In genomic region chr11:65539401-65540289, GRCh38 we compare ENCODE assay signal across 6 cellular contexts. TPM values are rescaled to one million over a fixed set of nuclear protein-coding genes. Genes with fewer than 3 reads are reported as not detected.
DNase-seq lines count a peak whose midpoint lies in the region; ATAC-seq, FAIRE-seq and TF ChIP-seq lines count a peak whose summit lies in the region.

No MANE protein-coding gene starts in this region.

- H3K9ac ChIP-seq in ES-I3 (ENCODE audit: low read depth, low read length) (peak overlapping the region; percentile 73), HepG2 (ENCODE audit: insufficient read depth, low read depth, low read length) (no peak overlapping the region)

- H3K36me3 Mint-ChIP-seq in WTC11, result no peaks in the 10 kb centered on the region; the same call in 1 of the 2 replicates

- TF ChIP-seq POLR2A in HepG2 (IDR thresholded peaks at IDR 0.05; ENCODE audit: insufficient read depth in 1 of 2, low read depth in 2 of 2, low read length in 2 of 2), result no peak

- no peak for TF ChIP-seq CTCF in WTC11 (IDR thresholded peaks at IDR 0.05)
- TF ChIP-seq CTCF in HepG2 (CRISPR knock-in tag; IDR thresholded peaks at IDR 0.05), result no peak

- H3K4me3 Mint-ChIP-seq in WTC11, result peak overlapping the region; percentile 68

- over 99% methylated on average over 60 of the region's 90 CpGs for WGBS in HepG2 (ENCODE audit: low lambda C conversion rate)

- in situ Hi-C loops in HepG2 (cut with HindIII; ENCODE audit: extremely low pct_ligation_motif_present, low pct_unique_long_range_greater_than_20kb), result loop anchor here (5.0 kb wide), 1 partner anchor 48 kb away; no protein-coding TSS in a partner anchor

- H3K9me3 ChIP-seq in ES-I3 (ENCODE audit: control insufficient read depth, insufficient read depth, low read length) (no peaks in the 10 kb centered on the region), HepG2 (ENCODE audit: low read length) (no peaks in the 10 kb centered on the region)

- TF ChIP-seq EP300 in HepG2 (IDR thresholded peaks at IDR 0.05; ENCODE audit: low read depth in 2 of 2, low read length in 2 of 2) (no peak), HepG2 (CRISPR knock-in tag; IDR thresholded peaks at IDR 0.05; ENCODE audit: borderline replicate concordance) (no peak)

- intact Hi-C loops in HepG2 (cut with micrococcal nuclease; ENCODE audit: unreplicated experiment), result loop anchor here (2.0 kb wide), 2 partner anchors 21 to 31 kb away; partner anchors contain the start of gene ZNRD2

- H3K4me1 ChIP-seq in ES-I3 (ENCODE audit: insufficient read depth, low read length), result no peaks in the 10 kb centered on the region; the same call in 1 of the 2 replicates
- no peaks in the 10 kb centered on the region for H3K4me1 ChIP-seq in HepG2 (ENCODE audit: insufficient read depth, low read length)

- H3K27me3 ChIP-seq in HepG2 (ENCODE audit: control insufficient read depth in 1 of 2, insufficient read depth in 2 of 2, low read length in 2 of 2), result no peaks in the 10 kb centered on the region

- H3K79me2 ChIP-seq in HepG2 (ENCODE audit: insufficient read depth, low read length), result no peaks in the 10 kb centered on the region

- POLR2A ChIA-PET in WTC11 (lab: Charles Lee) (interaction anchor here (0.6 to 2.1 kb wide), 10 partner anchors 12 to 185 kb away, joined by 3 to 10 read pairs (median 5); partner anchors contain the start of genes FAM89B, MALAT1, PCNX3 and SCYL1), HepG2 (lab: Yijun Ruan, JAX) (interaction anchor here (0.9 kb wide), 1 partner anchor 28 kb away, joined by 4 read pairs; no protein-coding TSS in a partner anchor)

- H3K27ac Mint-ChIP-seq in WTC11, result no peak overlapping the region

- H3K4me3 ChIP-seq in HepG2 (replicated peaks in 1 of 3; ENCODE audit: insufficient read depth in 1 of 3, low read depth in 2 of 3, low read length in 3 of 3), result no peak overlapping the region

- no peak overlapping the region for H2AFZ ChIP-seq in HepG2 (ENCODE audit: low read length)

- ATAC-seq in HG02763 (IDR thresholded peaks at IDR 0.05; ENCODE audit: unreplicated experiment) (peak; percentile 48), WTC11 (peak; percentile 36), HepG2 (no peak)

- no peak for TF ChIP-seq RAD21 in HepG2 (CRISPR knock-in tag; IDR thresholded peaks at IDR 0.05)

- DNase-seq in WTC11 (ENCODE audit: low spot score) (peak; percentile 78), HepG2 (ENCODE audit: low spot score) (no peak), HuH-7 (ENCODE audit: low spot score) (no peak)
- DNase-seq in stimulated activated CD4-positive, alpha-beta T cell treated with anti-CD3 and anti-CD28 coated beads, Interleukin-2, amount 100 ng/mL, for 48 hours, result no peak

- H3K27me3 Mint-ChIP-seq in WTC11 (ENCODE audit: low read depth), result peaks cover 51% of the 10 kb centered on the region

- H4K20me1 ChIP-seq in HepG2 (ENCODE audit: insufficient read depth, low read length), result no peaks in the 10 kb centered on the region

- FAIRE-seq in HepG2 (lab: Jason Lieb, UNC), result no peak

- H3K27ac ChIP-seq in HepG2 (ENCODE audit: extremely low read length, insufficient read depth, low read length), result no peak overlapping the region

- H3K36me3 ChIP-seq in ES-I3 (ENCODE audit: insufficient read depth, low read length), result no peaks in the 10 kb centered on the region; the same call in 1 of the 2 replicates
- H3K36me3 ChIP-seq in HepG2 (replicated peaks in 1 of 2; ENCODE audit: control insufficient read depth in 1 of 2, insufficient read depth in 2 of 2, low read length in 2 of 2), result peaks cover 14 to 28% of the 10 kb centered on the region in 2 experiments; a peak in 4 of 5 replicates

- no peak overlapping the region for H3K4me2 ChIP-seq in HepG2 (ENCODE audit: low read depth, low read length)

- CTCF ChIA-PET in WTC11 (lab: Charles Lee) (interaction anchor here (0.6 to 10.3 kb wide), 54 partner anchors 9 to 910 kb away, joined by 3 to 271 read pairs (median 4); partner anchors contain the start of genes DPF2, EHBP1L1, FAM89B and KCNK7), HepG2 (lab: Yijun Ruan, JAX; ENCODE audit: low intra/inter-chr PET ratio, low total read pairs) (interaction anchor here (1.9 kb wide), 1 partner anchor 32 kb away, joined by 7 read pairs; the partner anchor contains the start of gene FAM89B)

- H3K4me1 Mint-ChIP-seq in WTC11, result peaks cover 2% of the 10 kb centered on the region

- BruUV-seq in HepG2 (replicated peaks; lab: Mats Ljungman, UMichigan), result TSS peak; percentile 45

- no peaks in the 10 kb centered on the region for H3K9me3 Mint-ChIP-seq in WTC11

RNA-seq across cellular contexts. Expression of gene SCYL1, which starts 14.8 kb away (rescaled TPM):
- total RNA-seq in WTC11 (2021), result 69.6 to 76.8 TPM (median 73.0 TPM) in 3 replicates
- 61.7 and 65.9 TPM in 2 replicates for total RNA-seq in HepG2 (2016; rRNA removed; fragmentation: Illumina TruSeq; extraction: Trizol)
- total RNA-seq in HepG2 (2016; cell fraction: cytosol; rRNA removed; fragmentation: Illumina TruSeq; extraction: Trizol; ENCODE audit: low read depth), result 25.8 and 30.8 TPM in 2 replicates
- total RNA-seq in HepG2 (2016; cell fraction: insoluble cytoplasmic fraction; rRNA removed; fragmentation: Illumina TruSeq; extraction: Trizol), result 61.5 and 71.8 TPM in 2 replicates
- 42.4 and 48.2 TPM in 2 replicates for total RNA-seq in HepG2 (2016; cell fraction: membrane; rRNA removed; fragmentation: Illumina TruSeq; extraction: Trizol)
- total RNA-seq in HepG2 (2016; cell fraction: nucleus; rRNA removed; fragmentation: Illumina TruSeq; extraction: Trizol), result 43.2 and 44.5 TPM in 2 replicates
- 103 and 122 TPM in 2 replicates for polyA plus RNA-seq in HepG2 (2011; rRNA removed)
- 86.0 and 134 TPM in 2 replicates for polyA plus RNA-seq in HepG2 (2011; cell fraction: cytosol; rRNA removed)
- 217 and 274 TPM in 2 replicates for polyA plus RNA-seq in HepG2 (2011; cell fraction: nucleus; rRNA removed)
- polyA plus RNA-seq in HepG2 (2012), result 38.8 and 49.2 TPM in 2 replicates
- 18.7 and 21.2 TPM in 2 replicates for polyA plus RNA-seq in HepG2 (2016; cell fraction: cytosol; fragmentation: Illumina TruSeq; extraction: Trizol; ENCODE audit: low read depth)
- 66.5 and 66.9 TPM in 2 replicates for polyA plus RNA-seq in HepG2 (2016; cell fraction: insoluble cytoplasmic fraction; fragmentation: Illumina TruSeq; extraction: Trizol; ENCODE audit: low read depth)
- polyA plus RNA-seq in HepG2 (2016; cell fraction: membrane; fragmentation: Illumina TruSeq; extraction: Trizol; ENCODE audit: low read depth), result 31.2 and 33.8 TPM in 2 replicates
- polyA plus RNA-seq in HepG2 (2016; cell fraction: nucleus; fragmentation: Illumina TruSeq; extraction: Trizol; ENCODE audit: insufficient read depth, low read depth), result 90.8 and 91.5 TPM in 2 replicates
- polyA minus RNA-seq in HepG2 (2011; rRNA and poly(A)+ RNA removed; ENCODE audit: low replicate concordance), result 110 and 139 TPM in 2 replicates
- polyA minus RNA-seq in HepG2 (2011; cell fraction: cytosol; rRNA and poly(A)+ RNA removed), result 43.9 and 59.3 TPM in 2 replicates
- polyA minus RNA-seq in HepG2 (2011; cell fraction: nucleus; rRNA and poly(A)+ RNA removed), result 34.2 and 36.4 TPM in 2 replicates

RNA-seq across cellular contexts. Expression of gene LTBP3, which starts 18.5 kb away (rescaled TPM):
- total RNA-seq in WTC11 (2021) (15.9 to 23.6 TPM (median 20.7 TPM) in 3 replicates), HepG2 (2016; rRNA removed; fragmentation: Illumina TruSeq; extraction: Trizol) (4.2 and 12.2 TPM in 2 replicates)
- total RNA-seq in HepG2 (2016; cell fraction: cytosol; rRNA removed; fragmentation: Illumina TruSeq; extraction: Trizol; ENCODE audit: low read depth), result 3.8 and 4.6 TPM in 2 replicates
- 3.1 and 14.2 TPM in 2 replicates for total RNA-seq in HepG2 (2016; cell fraction: insoluble cytoplasmic fraction; rRNA removed; fragmentation: Illumina TruSeq; extraction: Trizol)
- total RNA-seq in HepG2 (2016; cell fraction: membrane; rRNA removed; fragmentation: Illumina TruSeq; extraction: Trizol), result 6.5 and 7.6 TPM in 2 replicates
- 18.0 and 20.1 TPM in 2 replicates for total RNA-seq in HepG2 (2016; cell fraction: nucleus; rRNA removed; fragmentation: Illumina TruSeq; extraction: Trizol)
- polyA plus RNA-seq in HepG2 (2011; rRNA removed), result 60.3 and 68.1 TPM in 2 replicates
- polyA plus RNA-seq in HepG2 (2011; cell fraction: cytosol; rRNA removed), result 16.4 and 24.6 TPM in 2 replicates
- 549 and 694 TPM in 2 replicates for polyA plus RNA-seq in HepG2 (2011; cell fraction: nucleus; rRNA removed)
- 41.0 and 45.6 TPM in 2 replicates for polyA plus RNA-seq in HepG2 (2012)
- 2.1 and 2.8 TPM in 2 replicates for polyA plus RNA-seq in HepG2 (2016; cell fraction: cytosol; fragmentation: Illumina TruSeq; extraction: Trizol; ENCODE audit: low read depth)
- 7.3 and 9.4 TPM in 2 replicates for polyA plus RNA-seq in HepG2 (2016; cell fraction: insoluble cytoplasmic fraction; fragmentation: Illumina TruSeq; extraction: Trizol; ENCODE audit: low read depth)
- polyA plus RNA-seq in HepG2 (2016; cell fraction: membrane; fragmentation: Illumina TruSeq; extraction: Trizol; ENCODE audit: low read depth), result 6.0 and 7.1 TPM in 2 replicates
- 129 and 139 TPM in 2 replicates for polyA plus RNA-seq in HepG2 (2016; cell fraction: nucleus; fragmentation: Illumina TruSeq; extraction: Trizol; ENCODE audit: insufficient read depth, low read depth)
- 12.7 and 25.1 TPM in 2 replicates for polyA minus RNA-seq in HepG2 (2011; rRNA and poly(A)+ RNA removed; ENCODE audit: low replicate concordance)
- polyA minus RNA-seq in HepG2 (2011; cell fraction: cytosol; rRNA and poly(A)+ RNA removed), result 13.7 and 23.3 TPM in 2 replicates
- polyA minus RNA-seq in HepG2 (2011; cell fraction: nucleus; rRNA and poly(A)+ RNA removed), result 36.4 and 39.8 TPM in 2 replicates

RNA-seq across cellular contexts. Expression of gene ZNRD2, which starts 30.6 kb away (rescaled TPM):
- 54.8 to 70.9 TPM (median 55.7 TPM) in 3 replicates for total RNA-seq in WTC11 (2021)
- total RNA-seq in HepG2 (2016; rRNA removed; fragmentation: Illumina TruSeq; extraction: Trizol), result 34.0 and 40.0 TPM in 2 replicates
- total RNA-seq in HepG2 (2016; cell fraction: cytosol; rRNA removed; fragmentation: Illumina TruSeq; extraction: Trizol; ENCODE audit: low read depth), result 15.3 and 19.2 TPM in 2 replicates
- 32.9 and 41.5 TPM in 2 replicates for total RNA-seq in HepG2 (2016; cell fraction: insoluble cytoplasmic fraction; rRNA removed; fragmentation: Illumina TruSeq; extraction: Trizol)
- 16.0 and 17.9 TPM in 2 replicates for total RNA-seq in HepG2 (2016; cell fraction: membrane; rRNA removed; fragmentation: Illumina TruSeq; extraction: Trizol)
- total RNA-seq in HepG2 (2016; cell fraction: nucleus; rRNA removed; fragmentation: Illumina TruSeq; extraction: Trizol), result 11.5 and 15.7 TPM in 2 replicates
- 29.2 and 31.4 TPM in 2 replicates for polyA plus RNA-seq in HepG2 (2011; rRNA removed)
- polyA plus RNA-seq in HepG2 (2011; cell fraction: cytosol; rRNA removed), result 24.1 and 41.2 TPM in 2 replicates
- 48.9 and 54.8 TPM in 2 replicates for polyA plus RNA-seq in HepG2 (2011; cell fraction: nucleus; rRNA removed)
- polyA plus RNA-seq in HepG2 (2012), result 25.2 and 28.5 TPM in 2 replicates
- polyA plus RNA-seq in HepG2 (2016; cell fraction: cytosol; fragmentation: Illumina TruSeq; extraction: Trizol; ENCODE audit: low read depth), result 26.6 and 28.0 TPM in 2 replicates
- 42.9 and 46.1 TPM in 2 replicates for polyA plus RNA-seq in HepG2 (2016; cell fraction: insoluble cytoplasmic fraction; fragmentation: Illumina TruSeq; extraction: Trizol; ENCODE audit: low read depth)
- 23.7 and 24.4 TPM in 2 replicates for polyA plus RNA-seq in HepG2 (2016; cell fraction: membrane; fragmentation: Illumina TruSeq; extraction: Trizol; ENCODE audit: low read depth)
- 31.1 and 33.2 TPM in 2 replicates for polyA plus RNA-seq in HepG2 (2016; cell fraction: nucleus; fragmentation: Illumina TruSeq; extraction: Trizol; ENCODE audit: insufficient read depth, low read depth)
- polyA minus RNA-seq in HepG2 (2011; rRNA and poly(A)+ RNA removed; ENCODE audit: low replicate concordance), result 18.6 and 34.8 TPM in 2 replicates
- polyA minus RNA-seq in HepG2 (2011; cell fraction: cytosol; rRNA and poly(A)+ RNA removed), result 8.6 and 11.3 TPM in 2 replicates
- polyA minus RNA-seq in HepG2 (2011; cell fraction: nucleus; rRNA and poly(A)+ RNA removed), result 12.0 and 19.5 TPM in 2 replicates

RNA-seq across cellular contexts. Expression of gene FAM89B, which starts 32.7 kb away (rescaled TPM):
- 13.3 to 17.5 TPM (median 16.7 TPM) in 3 replicates for total RNA-seq in WTC11 (2021)
- total RNA-seq in HepG2 (2016; rRNA removed; fragmentation: Illumina TruSeq; extraction: Trizol), result 3.6 and 5.7 TPM in 2 replicates
- 7.8 and 8.7 TPM in 2 replicates for total RNA-seq in HepG2 (2016; cell fraction: cytosol; rRNA removed; fragmentation: Illumina TruSeq; extraction: Trizol; ENCODE audit: low read depth)
- total RNA-seq in HepG2 (2016; cell fraction: insoluble cytoplasmic fraction; rRNA removed; fragmentation: Illumina TruSeq; extraction: Trizol), result 4.0 and 5.2 TPM in 2 replicates
- total RNA-seq in HepG2 (2016; cell fraction: membrane; rRNA removed; fragmentation: Illumina TruSeq; extraction: Trizol), result 8.0 and 9.6 TPM in 2 replicates
- total RNA-seq in HepG2 (2016; cell fraction: nucleus; rRNA removed; fragmentation: Illumina TruSeq; extraction: Trizol), result 2.9 and 4.0 TPM in 2 replicates
- polyA plus RNA-seq in HepG2 (2011; rRNA removed), result 8.0 and 11.5 TPM in 2 replicates
- 5.8 and 9.6 TPM in 2 replicates for polyA plus RNA-seq in HepG2 (2011; cell fraction: cytosol; rRNA removed)
- 29.0 and 34.8 TPM in 2 replicates for polyA plus RNA-seq in HepG2 (2011; cell fraction: nucleus; rRNA removed)
- 3.6 and 5.3 TPM in 2 replicates for polyA plus RNA-seq in HepG2 (2012)
- 19.5 and 20.4 TPM in 2 replicates for polyA plus RNA-seq in HepG2 (2016; cell fraction: cytosol; fragmentation: Illumina TruSeq; extraction: Trizol; ENCODE audit: low read depth)
- polyA plus RNA-seq in HepG2 (2016; cell fraction: insoluble cytoplasmic fraction; fragmentation: Illumina TruSeq; extraction: Trizol; ENCODE audit: low read depth), result 7.9 and 9.1 TPM in 2 replicates
- 15.3 and 15.7 TPM in 2 replicates for polyA plus RNA-seq in HepG2 (2016; cell fraction: membrane; fragmentation: Illumina TruSeq; extraction: Trizol; ENCODE audit: low read depth)
- 11.6 and 13.0 TPM in 2 replicates for polyA plus RNA-seq in HepG2 (2016; cell fraction: nucleus; fragmentation: Illumina TruSeq; extraction: Trizol; ENCODE audit: insufficient read depth, low read depth)
- 11.8 and 23.8 TPM in 2 replicates for polyA minus RNA-seq in HepG2 (2011; rRNA and poly(A)+ RNA removed; ENCODE audit: low replicate concordance)
- 1.9 and 4.2 TPM in 2 replicates for polyA minus RNA-seq in HepG2 (2011; cell fraction: cytosol; rRNA and poly(A)+ RNA removed)
- 4.5 and 5.1 TPM in 2 replicates for polyA minus RNA-seq in HepG2 (2011; cell fraction: nucleus; rRNA and poly(A)+ RNA removed)

RNA-seq across cellular contexts. Expression of gene EHBP1L1, which starts 36.2 kb away (rescaled TPM):
- total RNA-seq in WTC11 (2021) (11.8 to 13.7 TPM (median 12.6 TPM) in 3 replicates), HepG2 (2016; rRNA removed; fragmentation: Illumina TruSeq; extraction: Trizol) (5.4 and 10.6 TPM in 2 replicates)
- 2.5 and 2.6 TPM in 2 replicates for total RNA-seq in HepG2 (2016; cell fraction: cytosol; rRNA removed; fragmentation: Illumina TruSeq; extraction: Trizol; ENCODE audit: low read depth)
- total RNA-seq in HepG2 (2016; cell fraction: insoluble cytoplasmic fraction; rRNA removed; fragmentation: Illumina TruSeq; extraction: Trizol), result 3.9 and 9.7 TPM in 2 replicates
- total RNA-seq in HepG2 (2016; cell fraction: membrane; rRNA removed; fragmentation: Illumina TruSeq; extraction: Trizol), result 3.4 TPM in 2 replicates
- 7.8 and 8.4 TPM in 2 replicates for total RNA-seq in HepG2 (2016; cell fraction: nucleus; rRNA removed; fragmentation: Illumina TruSeq; extraction: Trizol)
- polyA plus RNA-seq in HepG2 (2011; rRNA removed), result 8.3 and 14.4 TPM in 2 replicates
- polyA plus RNA-seq in HepG2 (2011; cell fraction: cytosol; rRNA removed), result 7.1 and 10.0 TPM in 2 replicates
- polyA plus RNA-seq in HepG2 (2011; cell fraction: nucleus; rRNA removed), result 74.9 and 85.5 TPM in 2 replicates
- polyA plus RNA-seq in HepG2 (2012), result 9.8 and 10.7 TPM in 2 replicates
- 0.58 and 0.94 TPM in 2 replicates for polyA plus RNA-seq in HepG2 (2016; cell fraction: cytosol; fragmentation: Illumina TruSeq; extraction: Trizol; ENCODE audit: low read depth)
- polyA plus RNA-seq in HepG2 (2016; cell fraction: insoluble cytoplasmic fraction; fragmentation: Illumina TruSeq; extraction: Trizol; ENCODE audit: low read depth), result 4.6 and 5.1 TPM in 2 replicates
- polyA plus RNA-seq in HepG2 (2016; cell fraction: membrane; fragmentation: Illumina TruSeq; extraction: Trizol; ENCODE audit: low read depth), result 0.79 and 1.3 TPM in 2 replicates
- 27.0 and 30.2 TPM in 2 replicates for polyA plus RNA-seq in HepG2 (2016; cell fraction: nucleus; fragmentation: Illumina TruSeq; extraction: Trizol; ENCODE audit: insufficient read depth, low read depth)
- polyA minus RNA-seq in HepG2 (2011; rRNA and poly(A)+ RNA removed; ENCODE audit: low replicate concordance), result 23.3 and 45.1 TPM in 2 replicates
- 7.6 and 13.2 TPM in 2 replicates for polyA minus RNA-seq in HepG2 (2011; cell fraction: cytosol; rRNA and poly(A)+ RNA removed)
- polyA minus RNA-seq in HepG2 (2011; cell fraction: nucleus; rRNA and poly(A)+ RNA removed), result 6.4 and 11.8 TPM in 2 replicates
